ENCODE assay signal across 16 cellular contexts in genomic region chr1:36142121-36142520, GRCh38. TPM values are rescaled to one million over a fixed set of nuclear protein-coding genes. Genes with fewer than 3 reads are reported as not detected.
DNase-seq lines count a peak whose midpoint lies in the region; ATAC-seq lines count a peak whose summit lies in the region.
"Had no signal": no experiment of that assay in that cellular context is flagged by ENCODE, and none has a peak within 500 bp of the region (broad histone marks: within the 10 kb centered on the region; RNA-seq: fewer than 3 reads in every experiment).

No MANE protein-coding gene starts in this region.

- H3K36me3 ChIP-seq in stomach smooth muscle (ENCODE audit: control insufficient read depth in 2 of 2, insufficient read depth in 2 of 2, low read length in 2 of 2) = peaks cover 16 to 17% of the 10 kb centered on the region in 2 donors
- H3K36me3 ChIP-seq: colonic mucosa had no signal

- H3K9me3 Mint-ChIP-seq in activated T-cell treated with anti-CD3 and anti-CD28 coated beads, Interleukin-2, amount 50 U/mL, for 24 hours = no peaks in the 10 kb centered on the region
- no peaks in the 10 kb centered on the region for H3K9me3 Mint-ChIP-seq in dendritic cell treated with granulocyte-macrophage colony-stimulating factor and Interleukin-4, amounts not matched to agents 40 ng/mL and 50 ng/mL, for 4 days
- H3K9me3 Mint-ChIP-seq in activated CD4-positive, alpha-beta memory T cell treated with anti-CD3 and anti-CD28 coated beads for 36 hours = no peaks in the 10 kb centered on the region

- ATAC-seq in GM19035 (IDR thresholded peaks at IDR 0.05; ENCODE audit: unreplicated experiment) = no peak
- ATAC-seq: mucosa of descending colon, Panc1 had no signal

- no peaks in the 10 kb centered on the region for H3K27me3 ChIP-seq in stomach smooth muscle (ENCODE audit: control insufficient read depth in 1 of 2, insufficient read depth in 2 of 2, low read length in 2 of 2)
- H3K27me3 ChIP-seq: colonic mucosa had no signal

- H3K27ac ChIP-seq in stomach smooth muscle (ENCODE audit: low read length) = peak overlapping the region; percentile 24
- H3K27ac ChIP-seq: colonic mucosa, parathyroid adenoma had no signal

- CTCF ChIA-PET in activated CD4-positive, alpha-beta memory T cell treated with anti-CD3 and anti-CD28 coated beads for 36 hours (lab: Charles Lee) = interaction anchor here (0.6 to 1.7 kb wide), 2 partner anchors 34 to 42 kb away, joined by 4 read pairs; no protein-coding TSS in a partner anchor

- H3K9me3 ChIP-seq in stomach smooth muscle (ENCODE audit: control insufficient read depth in 2 of 2, low read length in 2 of 2) = no peaks in the 10 kb centered on the region
- H3K9me3 ChIP-seq: colonic mucosa, mucosa of descending colon had no signal

- no peak overlapping the region for H3K9ac ChIP-seq in stomach smooth muscle (ENCODE audit: low read length in 2 of 2)
- H3K9ac ChIP-seq: parathyroid adenoma had no signal

- DNase-seq in activated T-cell treated with anti-CD3 and anti-CD28 coated beads, Interleukin-2, amount 50 U/mL, for 24 hours = no peak
- no peak for DNase-seq in activated T-cell treated with anti-CD3 and anti-CD28 coated beads for 4 hours
- DNase-seq in NCI-H2196 treated with DMSO at 0.1 percent for 48 hours (lab: John Stamatoyannopoulos, UW; ENCODE audit: unreplicated experiment) = peak; percentile 66
- DNase-seq in activated CD4-positive, alpha-beta memory T cell treated with anti-CD3 and anti-CD28 coated beads for 36 hours = no peak
- no peak for DNase-seq in SIG-M5 treated with dmso at 0.1 percent for 504 hours (lab: John Stamatoyannopoulos, UW; ENCODE audit: unreplicated experiment)
- DNase-seq: ACHN; Calu3; colonic mucosa; mucosa of descending colon; stimulated activated CD8-positive, alpha-beta memory T cell treated with anti-CD3 and anti-CD28 coated beads, Interleukin-4, amount 100 ng/mL, for 48 hours had no signal

- intact Hi-C loops in dendritic cell treated with granulocyte-macrophage colony-stimulating factor and Interleukin-4, amounts not matched to agents 40 ng/mL and 50 ng/mL, for 4 days (cut with micrococcal nuclease) = no loop called here
- intact Hi-C loops in activated CD4-positive, alpha-beta memory T cell treated with anti-CD3 and anti-CD28 coated beads for 36 hours (cut with micrococcal nuclease) = no loop called here

- no peak overlapping the region for H3K4me3 ChIP-seq in stomach smooth muscle (ENCODE audit: low read length in 2 of 2)
- H3K4me3 ChIP-seq: colonic mucosa, mucosa of descending colon had no signal

- POLR2A ChIA-PET in activated CD4-positive, alpha-beta memory T cell treated with anti-CD3 and anti-CD28 coated beads for 36 hours (lab: Charles Lee) = no interaction called here

- H3K36me3 Mint-ChIP-seq in activated T-cell treated with anti-CD3 and anti-CD28 coated beads, Interleukin-2, amount 50 U/mL, for 24 hours (ENCODE audit: low read depth) = peaks cover 66% of the 10 kb centered on the region
- H3K36me3 Mint-ChIP-seq in dendritic cell treated with granulocyte-macrophage colony-stimulating factor and Interleukin-4, amounts not matched to agents 40 ng/mL and 50 ng/mL, for 4 days (ENCODE audit: low read depth) = peaks cover 55% of the 10 kb centered on the region
- peaks cover 23% of the 10 kb centered on the region for H3K36me3 Mint-ChIP-seq in activated CD4-positive, alpha-beta memory T cell treated with anti-CD3 and anti-CD28 coated beads for 36 hours

- peak overlapping the region; percentile 76 for H3K27ac Mint-ChIP-seq in activated T-cell treated with anti-CD3 and anti-CD28 coated beads, Interleukin-2, amount 50 U/mL, for 24 hours
- peak overlapping the region; percentile 57 for H3K27ac Mint-ChIP-seq in dendritic cell treated with granulocyte-macrophage colony-stimulating factor and Interleukin-4, amounts not matched to agents 40 ng/mL and 50 ng/mL, for 4 days
- no peak overlapping the region for H3K27ac Mint-ChIP-seq in activated CD4-positive, alpha-beta memory T cell treated with anti-CD3 and anti-CD28 coated beads for 36 hours

- no peaks in the 10 kb centered on the region for H3K27me3 Mint-ChIP-seq in activated T-cell treated with anti-CD3 and anti-CD28 coated beads, Interleukin-2, amount 50 U/mL, for 24 hours
- no peaks in the 10 kb centered on the region for H3K27me3 Mint-ChIP-seq in dendritic cell treated with granulocyte-macrophage colony-stimulating factor and Interleukin-4, amounts not matched to agents 40 ng/mL and 50 ng/mL, for 4 days
- H3K27me3 Mint-ChIP-seq in activated CD4-positive, alpha-beta memory T cell treated with anti-CD3 and anti-CD28 coated beads for 36 hours = no peaks in the 10 kb centered on the region

- peaks cover 49% of the 10 kb centered on the region for H3K4me1 Mint-ChIP-seq in activated T-cell treated with anti-CD3 and anti-CD28 coated beads, Interleukin-2, amount 50 U/mL, for 24 hours (ENCODE audit: low read depth)
- peaks cover 35% of the 10 kb centered on the region for H3K4me1 Mint-ChIP-seq in dendritic cell treated with granulocyte-macrophage colony-stimulating factor and Interleukin-4, amounts not matched to agents 40 ng/mL and 50 ng/mL, for 4 days (ENCODE audit: low read depth)
- peaks cover 50% of the 10 kb centered on the region for H3K4me1 Mint-ChIP-seq in activated CD4-positive, alpha-beta memory T cell treated with anti-CD3 and anti-CD28 coated beads for 36 hours (ENCODE audit: low read depth)

- no peak overlapping the region for H3K4me3 Mint-ChIP-seq in activated T-cell treated with anti-CD3 and anti-CD28 coated beads, Interleukin-2, amount 50 U/mL, for 24 hours
- H3K4me3 Mint-ChIP-seq in dendritic cell treated with granulocyte-macrophage colony-stimulating factor and Interleukin-4, amounts not matched to agents 40 ng/mL and 50 ng/mL, for 4 days = no peak overlapping the region
- H3K4me3 Mint-ChIP-seq in activated CD4-positive, alpha-beta memory T cell treated with anti-CD3 and anti-CD28 coated beads for 36 hours = no peak overlapping the region

- H3K4me1 ChIP-seq in stomach smooth muscle (ENCODE audit: control insufficient read depth, insufficient read depth, low read length) = peaks cover 14% of the 10 kb centered on the region
- H3K4me1 ChIP-seq: colonic mucosa, parathyroid adenoma had no signal

RNA-seq across cellular contexts. Expression of gene TRAPPC3, which starts 7.2 kb away (rescaled TPM):
- 10 to 100 TPM; 56.7 to 56.8 TPM for total RNA-seq in activated CD4-positive, alpha-beta memory T cell treated with anti-CD3 and anti-CD28 coated beads for 36 hours

RNA-seq across cellular contexts. Expression of gene MAP7D1, which starts 13.8 kb away (rescaled TPM):
- total RNA-seq in activated CD4-positive, alpha-beta memory T cell treated with anti-CD3 and anti-CD28 coated beads for 36 hours = 100 to 1,000 TPM; 138 to 143 TPM

RNA-seq across cellular contexts. Expression of gene COL8A2, which starts 17.1 kb away (rescaled TPM):
- total RNA-seq in activated CD4-positive, alpha-beta memory T cell treated with anti-CD3 and anti-CD28 coated beads for 36 hours = not detected
- total RNA-seq: Calu3 had no signal

RNA-seq across cellular contexts. Expression of gene ADPRS, which starts 53.4 kb away (rescaled TPM):
- total RNA-seq in activated CD4-positive, alpha-beta memory T cell treated with anti-CD3 and anti-CD28 coated beads for 36 hours = 10 to 100 TPM; 33.3 TPM

RNA-seq across cellular contexts. Expression of gene TEKT2, which starts 58.2 kb away (rescaled TPM):
- not detected for total RNA-seq in activated CD4-positive, alpha-beta memory T cell treated with anti-CD3 and anti-CD28 coated beads for 36 hours
- total RNA-seq: ureter had no signal
